In the genomic region with DNA sequence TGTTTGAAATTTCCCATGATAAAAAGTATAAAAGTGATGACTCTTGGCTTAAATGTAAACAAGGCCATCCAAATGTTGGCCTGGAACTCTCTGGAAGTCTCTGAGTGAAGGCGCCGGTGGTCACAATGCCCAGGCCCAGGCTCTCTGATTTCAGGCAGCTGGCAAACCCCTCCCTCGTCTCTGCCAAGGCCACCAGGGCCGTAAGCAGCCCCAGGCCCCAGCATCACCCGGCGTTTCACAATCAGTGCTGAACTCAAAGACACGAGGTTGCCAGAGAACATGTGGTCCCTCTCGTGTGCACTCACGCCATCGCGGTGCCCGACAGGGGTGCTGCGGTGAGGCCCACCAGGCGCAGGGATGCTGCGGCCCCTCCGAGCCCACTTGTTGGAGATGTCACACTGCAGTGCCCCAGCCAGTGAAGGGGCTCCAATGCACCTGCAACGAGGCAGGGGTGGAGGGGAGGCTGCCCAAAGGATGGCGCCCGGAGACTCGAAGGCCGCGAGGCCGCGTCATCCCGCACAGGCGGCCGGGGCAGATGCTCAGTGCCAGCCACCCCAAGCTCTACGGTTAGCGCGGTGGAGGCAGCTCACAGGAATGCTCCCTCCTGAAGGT, we compare ENCODE assay signal across 14 cellular contexts. TPM values are rescaled to one million over a fixed set of nuclear protein-coding genes. Genes with fewer than 3 reads are reported as not detected.
DNase-seq lines count a peak whose midpoint lies in the region; ATAC-seq and TF ChIP-seq lines count a peak whose summit lies in the region.
"Had no signal": no experiment of that assay in that cellular context is flagged by ENCODE, and none has a peak within 500 bp of the region (broad histone marks: within the 10 kb centered on the region; RNA-seq: fewer than 3 reads in every experiment).

No MANE protein-coding gene starts in this region.

- peaks cover 50% of the 10 kb centered on the region for H3K36me3 Mint-ChIP-seq in GM23338 (ENCODE audit: low read depth)
- H3K36me3 Mint-ChIP-seq in T-helper 17 cell (ENCODE audit: low read depth), result no peaks in the 10 kb centered on the region

- no peak for DNase-seq in GM23338 (ENCODE audit: low spot score)
- peak in 2 of 3 donors; percentile 6 to 7 for DNase-seq in T-helper 17 cell
- DNase-seq in left colon, result peak; percentile 4 to 16
- peak; percentile 55 for DNase-seq in sigmoid colon
- DNase-seq in SK-N-SH, result no peak
- no peak for DNase-seq in activated CD4-positive, alpha-beta T cell treated with anti-CD3 and anti-CD28 coated beads for 48 hours
- DNase-seq in retina, result no peak
- DNase-seq: activated CD4-positive, alpha-beta T cell treated with anti-CD3 and anti-CD28 coated beads, Interleukin-2, amount 10 ng/mL, durations not matched to agents 24 days and 14 days; NCI-H1694 treated with DMSO at 0.1 percent for 48 hours; NCI-H345; NK-92 treated with Interleukin-12 subunit alpha and Interleukin-12 subunit beta, amount 100 ng/mL, for 24 hours; T-helper 9 cell had no signal

- POLR2A ChIA-PET in SK-N-SH (lab: Yijun Ruan, JAX), result no interaction called here

- H3K4me3 Mint-ChIP-seq in GM23338, result no peak overlapping the region
- H3K4me3 Mint-ChIP-seq in T-helper 17 cell, result no peak overlapping the region
- H3K4me3 Mint-ChIP-seq: activated CD4-positive, alpha-beta T cell treated with anti-CD3 and anti-CD28 coated beads, Interleukin-2, amount 10 ng/mL, durations not matched to agents 24 days and 14 days had no signal

- H3K9me3 Mint-ChIP-seq in GM23338, result no peaks in the 10 kb centered on the region; the same call in 2 of the 3 replicates
- H3K9me3 Mint-ChIP-seq: activated CD4-positive, alpha-beta T cell treated with anti-CD3 and anti-CD28 coated beads, Interleukin-2, amount 10 ng/mL, durations not matched to agents 24 days and 14 days had no signal

- H3K9me2 ChIP-seq in GM23338 (ENCODE audit: insufficient read depth) (no peaks in the 10 kb centered on the region), SK-N-SH (no peaks in the 10 kb centered on the region)

- H3K4me1 ChIP-seq in GM23338 (ENCODE audit: insufficient read depth), result peaks cover 41% of the 10 kb centered on the region
- H3K4me1 ChIP-seq in sigmoid colon, result no peaks in the 10 kb centered on the region
- no peaks in the 10 kb centered on the region for H3K4me1 ChIP-seq in SK-N-SH (ENCODE audit: control insufficient read depth in 1 of 2, insufficient read depth in 2 of 2, low read depth in 1 of 2, low read length in 1 of 2)

- H3K9me3 ChIP-seq in T-helper 17 cell (ENCODE audit: control insufficient read depth, low read length, poor library complexity, severe bottlenecking), result no peaks in the 10 kb centered on the region
- no peaks in the 10 kb centered on the region for H3K9me3 ChIP-seq in sigmoid colon
- no peaks in the 10 kb centered on the region for H3K9me3 ChIP-seq in SK-N-SH
- H3K9me3 ChIP-seq: SJSA1 had no signal

- ATAC-seq in GM23338, result no peak
- no peak for ATAC-seq in T-helper 17 cell
- no peak for ATAC-seq in left colon

- CTCF ChIA-PET in SK-N-SH (lab: Yijun Ruan, JAX), result no interaction called here

- TF ChIP-seq EP300 in sigmoid colon (IDR thresholded peaks at IDR 0.05) (no peak), SK-N-SH (IDR thresholded peaks at IDR 0.05; ENCODE audit: borderline replicate concordance in 1 of 2, low read depth in 1 of 2, low read length in 1 of 2) (no peak)

- H3K27me3 Mint-ChIP-seq in GM23338 (ENCODE audit: insufficient read depth, low read depth, poor library complexity), result peaks cover 24% of the 10 kb centered on the region
- no peaks in the 10 kb centered on the region for H3K27me3 Mint-ChIP-seq in T-helper 17 cell
- H3K27me3 Mint-ChIP-seq: activated CD4-positive, alpha-beta T cell treated with anti-CD3 and anti-CD28 coated beads, Interleukin-2, amount 10 ng/mL, durations not matched to agents 24 days and 14 days had no signal

- intact Hi-C loops in left colon (cut with DNase I, micrococcal nuclease), result no loop called here
- intact Hi-C loops in sigmoid colon (cut with DNase I), result no loop called here

- no peak for TF ChIP-seq RAD21 in SK-N-SH (IDR thresholded peaks at IDR 0.05; ENCODE audit: low read length)

- no peak overlapping the region for H3K27ac Mint-ChIP-seq in GM23338
- H3K27ac Mint-ChIP-seq in T-helper 17 cell, result no peak overlapping the region
- H3K27ac Mint-ChIP-seq: activated CD4-positive, alpha-beta T cell treated with anti-CD3 and anti-CD28 coated beads, Interleukin-2, amount 10 ng/mL, durations not matched to agents 24 days and 14 days had no signal

- TF ChIP-seq POLR2A in sigmoid colon (IDR thresholded peaks at IDR 0.05), result no peak

- H3K79me2 ChIP-seq in GM23338 (replicated peaks; ENCODE audit: insufficient read depth) (peaks cover 98% of the 10 kb centered on the region), SK-N-SH (ENCODE audit: insufficient read depth) (peaks cover 75% of the 10 kb centered on the region)

- H3K4me1 Mint-ChIP-seq in GM23338 (peaks cover 74% of the 10 kb centered on the region), T-helper 17 cell (peaks cover 28% of the 10 kb centered on the region)

- H3K27ac ChIP-seq in GM23338 (ENCODE audit: low read depth), result 0 out of 2 replicates have a peak overlapping the region, but pooled peaks have one; percentile 69
- H3K27ac ChIP-seq in sigmoid colon, result no peak overlapping the region
- H3K27ac ChIP-seq in SK-N-SH (ENCODE audit: low read depth in 2 of 2, low read length in 1 of 2), result no peak overlapping the region
- H3K27ac ChIP-seq: epithelial cell of prostate, SJSA1 had no signal

- H3K36me3 ChIP-seq in GM23338 (ENCODE audit: insufficient read depth), result peaks cover 4% of the 10 kb centered on the region; the same call in 1 of the 2 replicates
- H3K36me3 ChIP-seq in sigmoid colon, result peaks cover 0 to 17% (median 2%) of the 10 kb centered on the region in 4 donors
- peaks cover 0 to 25% of the 10 kb centered on the region in 2 experiments for H3K36me3 ChIP-seq in SK-N-SH (replicated peaks in 1 of 2; ENCODE audit: control insufficient read depth in 1 of 2, insufficient read depth in 2 of 2, low read length in 1 of 2)

- no peak overlapping the region for H2AFZ ChIP-seq in GM23338
- no peak overlapping the region for H2AFZ ChIP-seq in SK-N-SH (ENCODE audit: low read depth)

- H3K4me3 ChIP-seq in GM23338 (no peak overlapping the region), sigmoid colon (no peak overlapping the region), SK-N-SH (ENCODE audit: low read depth in 2 of 2, low read length in 1 of 2) (no peak overlapping the region)
- H3K4me3 ChIP-seq: SJSA1 had no signal

- 93 to 95% methylated on average over 30 of the region's 30 CpGs for WGBS in sigmoid colon, 2 donors
- 94% methylated on average over 26 of the region's 30 CpGs for WGBS in SK-N-SH (ENCODE audit: low lambda C conversion rate)

- H3K4me2 ChIP-seq in GM23338 (no peak overlapping the region), SK-N-SH (no peak overlapping the region)

- H3K9ac ChIP-seq in SK-N-SH, result no peak overlapping the region

- peaks cover 5% of the 10 kb centered on the region for H3F3A ChIP-seq in GM23338 (replicated peaks; ENCODE audit: low read depth)
- no peaks in the 10 kb centered on the region for H3F3A ChIP-seq in SK-N-SH (replicated peaks; ENCODE audit: insufficient read depth)

- H3K27me3 ChIP-seq in GM23338 (ENCODE audit: insufficient read depth) (no peaks in the 10 kb centered on the region), sigmoid colon (no peaks in the 10 kb centered on the region), SK-N-SH (ENCODE audit: insufficient read depth) (no peaks in the 10 kb centered on the region)
- H3K27me3 ChIP-seq: SJSA1 had no signal

- TF ChIP-seq CTCF in GM23338 (conservative IDR thresholded peaks at IDR 0.05; ENCODE audit: low read depth in 2 of 2), result no peak
- TF ChIP-seq CTCF in sigmoid colon (IDR thresholded peaks at IDR 0.05), result no peak
- no peak for TF ChIP-seq CTCF in SK-N-SH (IDR thresholded peaks at IDR 0.05)

- H4K20me1 ChIP-seq in GM23338 (replicated peaks; ENCODE audit: insufficient read depth), result peaks cover 32% of the 10 kb centered on the region; the same call in 1 of the 2 replicates
- H4K20me1 ChIP-seq in SK-N-SH (ENCODE audit: insufficient read depth), result peaks cover 91% of the 10 kb centered on the region

TF ChIP-seq in GM23338, 12 proteins besides CTCF, POLR2A, EP300 and RAD21 (continues in another document):
- TF ChIP-seq ZNF331 (CRISPR knock-in tag; IDR thresholded peaks at IDR 0.05; ENCODE audit: low read depth) (no peak), ETS1 (IDR thresholded peaks at IDR 0.05) (no peak)

TF ChIP-seq in SK-N-SH, 30 proteins besides CTCF, POLR2A, EP300 and RAD21:
- TF ChIP-seq, protein P1, sequence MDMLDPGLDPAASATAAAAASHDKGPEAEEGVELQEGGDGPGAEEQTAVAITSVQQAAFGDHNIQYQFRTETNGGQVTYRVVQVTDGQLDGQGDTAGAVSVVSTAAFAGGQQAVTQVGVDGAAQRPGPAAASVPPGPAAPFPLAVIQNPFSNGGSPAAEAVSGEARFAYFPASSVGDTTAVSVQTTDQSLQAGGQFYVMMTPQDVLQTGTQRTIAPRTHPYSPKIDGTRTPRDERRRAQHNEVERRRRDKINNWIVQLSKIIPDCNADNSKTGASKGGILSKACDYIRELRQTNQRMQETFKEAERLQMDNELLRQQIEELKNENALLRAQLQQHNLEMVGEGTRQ (IDR thresholded peaks at IDR 0.05; ENCODE audit: borderline replicate concordance, low read depth, low read length), result no peak
- TF ChIP-seq RFX5 (IDR thresholded peaks at IDR 0.05; ENCODE audit: low read length) (no peak), TCF12 (IDR thresholded peaks at IDR 0.05) (no peak), ELF1 (IDR thresholded peaks at IDR 0.05) (no peak)
- TF ChIP-seq, protein P2, sequence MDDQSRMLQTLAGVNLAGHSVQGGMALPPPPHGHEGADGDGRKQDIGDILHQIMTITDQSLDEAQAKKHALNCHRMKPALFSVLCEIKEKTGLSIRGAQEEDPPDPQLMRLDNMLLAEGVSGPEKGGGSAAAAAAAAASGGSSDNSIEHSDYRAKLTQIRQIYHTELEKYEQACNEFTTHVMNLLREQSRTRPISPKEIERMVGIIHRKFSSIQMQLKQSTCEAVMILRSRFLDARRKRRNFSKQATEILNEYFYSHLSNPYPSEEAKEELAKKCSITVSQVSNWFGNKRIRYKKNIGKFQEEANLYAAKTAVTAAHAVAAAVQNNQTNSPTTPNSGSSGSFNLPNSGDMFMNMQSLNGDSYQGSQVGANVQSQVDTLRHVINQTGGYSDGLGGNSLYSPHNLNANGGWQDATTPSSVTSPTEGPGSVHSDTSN (IDR thresholded peaks at IDR 0.05), result no peak

RNA-seq across cellular contexts. Expression of gene LPCAT1, which starts 15.0 kb away (rescaled TPM):
- total RNA-seq in GM23338 (2014; rRNA removed; shearing (Covaris generic)), result 255 and 263 TPM in 2 replicates
- polyA plus RNA-seq in GM23338 (2016; fragmentation: Nextera tagmentation; extraction: Ambion mirVana) (75.0 and 78.0 TPM in 2 replicates), sigmoid colon (10 to 100 TPM in 1 of 3 donors, 1 to 10 TPM in 2; 4.2 to 35.1 (median 7.8) TPM), SK-N-SH (2012; rRNA removed) (32.5 and 42.3 TPM in 2 replicates)
- total RNA-seq in T-helper 17 cell (10 to 100 TPM; 23.4 to 24.8 TPM), left colon (10 to 100 TPM; 13.8 to 16.7 TPM), sigmoid colon (10 to 100 TPM; 20.6 to 24.3 (median 22.3) TPM)
- 30.1 and 38.3 TPM in 2 replicates for polyA plus RNA-seq in SK-N-SH (2012; cell fraction: cytosol; rRNA removed)
- 54.3 and 65.1 TPM in 2 replicates for polyA plus RNA-seq in SK-N-SH (2012; cell fraction: nucleus; rRNA removed)

Comparison
In these comparisons a context has a peak if more than half of its experiments do, and no peak if none do; other contexts are left out.
1. DNase-seq: peak in T-helper 17 cell (2 of 3), left colon (2 of 2) and sigmoid colon (single experiment); none in GM23338 (single experiment), SK-N-SH (single experiment), activated CD4-positive, alpha-beta T cell treated with anti-CD3 and anti-CD28 coated beads for 48 hours (single experiment) and retina (single experiment).